ENCODE assay signal across 8 cellular contexts in the genomic region with DNA sequence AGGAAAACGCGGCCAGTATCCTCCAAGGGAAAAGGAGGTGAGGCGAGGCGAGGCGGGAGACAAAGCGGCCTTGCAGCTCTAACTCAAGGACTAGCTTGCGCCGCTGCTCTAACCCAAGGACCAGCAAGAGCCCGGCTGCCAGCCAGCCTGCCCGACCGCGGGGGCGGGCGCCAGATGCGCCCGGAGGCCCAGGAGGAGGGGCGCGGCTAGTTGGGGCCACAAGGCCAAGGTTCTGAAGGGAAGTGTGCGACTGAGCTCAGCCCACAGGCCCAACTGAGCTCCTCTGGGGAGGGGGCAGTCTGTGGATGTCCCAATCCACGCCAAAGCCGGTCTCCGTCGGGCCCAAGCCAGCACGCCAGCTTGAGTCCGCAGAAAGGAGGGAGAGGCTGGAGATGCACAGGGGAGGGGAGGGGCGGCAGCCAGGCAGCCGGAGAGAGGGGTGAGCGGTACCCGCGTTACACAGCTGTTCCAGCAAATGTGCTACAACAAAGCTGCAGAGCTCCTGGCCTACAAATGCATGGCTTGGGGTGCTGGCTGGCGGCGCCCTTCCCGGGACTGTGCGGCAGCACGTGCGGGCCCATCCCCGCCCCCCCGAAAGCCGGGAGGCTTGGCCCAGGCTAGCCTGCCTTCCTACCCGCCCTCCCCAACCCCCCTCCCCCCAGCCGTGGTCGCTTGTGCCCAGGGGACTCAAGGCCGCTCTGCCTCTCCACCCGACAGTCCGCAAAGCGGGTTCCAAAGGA. TPM values are rescaled to one million over a fixed set of nuclear protein-coding genes. Genes with fewer than 3 reads are reported as not detected.
DNase-seq lines count a peak whose midpoint lies in the region; ATAC-seq lines count a peak whose summit lies in the region.

No MANE protein-coding gene starts in this region.

- no peak overlapping the region for H3K27ac Mint-ChIP-seq in activated naive CD8-positive, alpha-beta T cell treated with anti-CD3 and anti-CD28 coated beads, Interleukin-2, amount 50 U/mL, for 24 hours

- intact Hi-C loops in left cardiac atrium (cut with DNase I): no loop called here

- no peaks in the 10 kb centered on the region for H3K27me3 Mint-ChIP-seq in activated naive CD8-positive, alpha-beta T cell treated with anti-CD3 and anti-CD28 coated beads, Interleukin-2, amount 50 U/mL, for 24 hours

- peak; percentile 2 for ATAC-seq in HG02623 (IDR thresholded peaks at IDR 0.05; ENCODE audit: unreplicated experiment)
- peak; percentile 4 for ATAC-seq in activated naive CD8-positive, alpha-beta T cell treated with anti-CD3 and anti-CD28 coated beads, Interleukin-2, amount 50 U/mL, for 24 hours
- peak; percentile 20 to 25 for ATAC-seq in left cardiac atrium
- ATAC-seq in HG03521 (IDR thresholded peaks at IDR 0.05; ENCODE audit: unreplicated experiment): no peak

- H3K4me1 Mint-ChIP-seq in activated naive CD8-positive, alpha-beta T cell treated with anti-CD3 and anti-CD28 coated beads, Interleukin-2, amount 50 U/mL, for 24 hours: peaks cover 6% of the 10 kb centered on the region

- H3K9me3 Mint-ChIP-seq in activated naive CD8-positive, alpha-beta T cell treated with anti-CD3 and anti-CD28 coated beads, Interleukin-2, amount 50 U/mL, for 24 hours: no peaks in the 10 kb centered on the region

- peak overlapping the region; percentile 80 for H3K4me3 Mint-ChIP-seq in activated naive CD8-positive, alpha-beta T cell treated with anti-CD3 and anti-CD28 coated beads, Interleukin-2, amount 50 U/mL, for 24 hours

- DNase-seq in NCI-H446 (lab: John Stamatoyannopoulos, UW) (peak; percentile 2 to 52), NCI-H446 treated with DMSO at 0.1 percent for 48 hours (lab: John Stamatoyannopoulos, UW) (no peak), NCI-H345 treated with DMSO at 0.1 percent for 48 hours (lab: John Stamatoyannopoulos, UW; ENCODE audit: unreplicated experiment) (peak; percentile 8), left cardiac atrium (peak; percentile 33), pons (ENCODE audit: low spot score) (peak; percentile 14)
- DNase-seq in activated naive CD8-positive, alpha-beta T cell treated with anti-CD3 and anti-CD28 coated beads, Interleukin-2, amount 50 U/mL, for 24 hours: peak; percentile 12

- H3K36me3 Mint-ChIP-seq in activated naive CD8-positive, alpha-beta T cell treated with anti-CD3 and anti-CD28 coated beads, Interleukin-2, amount 50 U/mL, for 24 hours (ENCODE audit: low read depth): no peaks in the 10 kb centered on the region

RNA-seq across cellular contexts. Expression of a gene that starts 0.6 kb away (rescaled TPM):
- 1 to 10 TPM; 3.6 to 3.8 TPM for total RNA-seq in left cardiac atrium

RNA-seq across cellular contexts. Expression of a gene that starts 25.5 kb away (rescaled TPM):
- total RNA-seq in left cardiac atrium: 1 to 10 TPM in 1 of 2 donors, under 1 TPM in 1; 0.63 to 1.4 TPM
